In genomic region chr2:217070611-217071010, GRCh38 we compare ENCODE assay signal across 1 cellular context.
TF ChIP-seq lines count a peak whose summit lies in the region.

No MANE protein-coding gene starts in this region.

TF ChIP-seq in K562, 482 proteins besides CTCF, POLR2A, EP300 and RAD21 (continued from another document):
- TF ChIP-seq ZNF592 (IDR thresholded peaks at IDR 0.05) (no peak), PRPF4 (IDR thresholded peaks at IDR 0.05; ENCODE audit: insufficient read depth, low read depth, low read length, poor library complexity, severe bottlenecking) (no peak), ZBTB40 (IDR thresholded peaks at IDR 0.05) (no peak), ZBTB40 (CRISPR knock-in tag; IDR thresholded peaks at IDR 0.05) (no peak), PURB (CRISPR knock-in tag; IDR thresholded peaks at IDR 0.05; ENCODE audit: low read depth) (no peak), PTBP1 (IDR thresholded peaks at IDR 0.05; ENCODE audit: low read depth, low read length) (no peak), ZNF197 (CRISPR knock-in tag; IDR thresholded peaks at IDR 0.05; ENCODE audit: low read depth) (no peak), STAT5A (IDR thresholded peaks at IDR 0.05; ENCODE audit: borderline replicate concordance, low read length) (no peak)
